28 cellular contexts compared by ENCODE assay signal in the genomic region with DNA sequence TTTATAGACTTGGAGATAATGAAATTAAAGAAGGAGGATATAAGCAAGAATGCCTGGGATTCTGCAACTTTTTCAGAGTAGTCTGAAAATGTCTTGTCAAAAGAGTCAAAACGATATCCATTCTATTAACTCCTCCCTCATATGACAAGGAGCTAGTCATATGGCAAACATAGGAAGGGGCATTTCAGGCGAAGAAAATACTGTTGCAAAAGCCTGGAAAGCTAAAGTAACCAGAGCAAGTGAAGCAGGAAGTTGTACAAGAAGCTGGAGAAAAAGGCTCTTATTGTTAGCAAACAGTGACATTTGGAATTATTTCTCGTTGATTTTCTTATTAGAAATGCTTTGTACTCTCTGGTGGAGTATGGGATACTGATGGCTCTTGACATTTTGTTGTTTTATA.
"Had no signal": no experiment of that assay in that cellular context is flagged by ENCODE, and none has a peak within 500 bp of the region (broad histone marks: within the 10 kb centered on the region; RNA-seq: fewer than 3 reads in every experiment).

No MANE protein-coding gene starts in this region.

- H3K27ac ChIP-seq: neural progenitor cell, ovary, parathyroid adenoma, psoas muscle, right lobe of liver, sigmoid colon, stomach, thoracic aorta, tibial artery, transverse colon, upper lobe of right lung, uterus had no signal

- ATAC-seq: naive thymus-derived CD4-positive, alpha-beta T cell; natural killer cell; psoas muscle; right cardiac atrium; right lobe of liver; stimulated activated effector memory CD8-positive, alpha-beta T cell treated with anti-CD3 and anti-CD28 coated beads, Interleukin-12 subunit alpha, Interleukin-12 subunit beta, amount 100 ng/mL, for 72 hours; stimulated activated naive B cell treated with anti-CD40 and anti-IgM and Interleukin-4, amounts not matched to agents 10 μg/mL and 1 μg/mL and 100 μg/mL, for 72 hours; stimulated activated naive CD8-positive, alpha-beta T cell treated with anti-CD3 and anti-CD28 coated beads, Interleukin-15, Interleukin-2, amounts not matched to agents 100 U/mL and 50 U/mL, for 24 hours; upper lobe of right lung had no signal

- H3K27me3 Mint-ChIP-seq: naive thymus-derived CD4-positive, alpha-beta T cell; progenitor cell of endocrine pancreas; stimulated activated naive B cell treated with anti-CD40 and anti-IgM and Interleukin-4, amounts not matched to agents 10 μg/mL and 1 μg/mL and 100 μg/mL, for 72 hours had no signal

- H3K4me1 Mint-ChIP-seq: naive thymus-derived CD4-positive, alpha-beta T cell; natural killer cell; stimulated activated effector memory CD8-positive, alpha-beta T cell treated with anti-CD3 and anti-CD28 coated beads, Interleukin-12 subunit alpha, Interleukin-12 subunit beta, amount 100 ng/mL, for 72 hours; stimulated activated naive B cell treated with anti-CD40 and anti-IgM and Interleukin-4, amounts not matched to agents 10 μg/mL and 1 μg/mL and 100 μg/mL, for 72 hours had no signal

- H3K4me3 ChIP-seq: neural progenitor cell, ovary, psoas muscle, right lobe of liver, sigmoid colon, stomach, thoracic aorta, tibial artery, transverse colon, upper lobe of right lung, uterus had no signal

- H3K4me1 ChIP-seq: neural progenitor cell, parathyroid adenoma, psoas muscle, right lobe of liver, sigmoid colon, tibial artery, transverse colon, upper lobe of right lung, uterus had no signal

- H3K4me2 ChIP-seq: neural progenitor cell had no signal

- H3K9ac ChIP-seq: neural progenitor cell, parathyroid adenoma had no signal

- H3K36me3 ChIP-seq: neural progenitor cell, ovary, right lobe of liver, sigmoid colon, stomach, thoracic aorta, tibial artery, transverse colon, upper lobe of right lung, uterus had no signal

- H3K27ac Mint-ChIP-seq: naive thymus-derived CD4-positive, alpha-beta T cell; natural killer cell; nephron; neural progenitor cell; progenitor cell of endocrine pancreas; stimulated activated effector memory CD8-positive, alpha-beta T cell treated with anti-CD3 and anti-CD28 coated beads, Interleukin-12 subunit alpha, Interleukin-12 subunit beta, amount 100 ng/mL, for 72 hours; stimulated activated naive B cell treated with anti-CD40 and anti-IgM and Interleukin-4, amounts not matched to agents 10 μg/mL and 1 μg/mL and 100 μg/mL, for 72 hours; type B pancreatic cell had no signal

- H3K9me3 Mint-ChIP-seq: neural progenitor cell, type B pancreatic cell had no signal

- H3K4me3 Mint-ChIP-seq: naive thymus-derived CD4-positive, alpha-beta T cell; natural killer cell; nephron; neural progenitor cell; stimulated activated effector memory CD8-positive, alpha-beta T cell treated with anti-CD3 and anti-CD28 coated beads, Interleukin-12 subunit alpha, Interleukin-12 subunit beta, amount 100 ng/mL, for 72 hours; stimulated activated naive B cell treated with anti-CD40 and anti-IgM and Interleukin-4, amounts not matched to agents 10 μg/mL and 1 μg/mL and 100 μg/mL, for 72 hours; type B pancreatic cell had no signal

- H3K79me2 ChIP-seq: parathyroid adenoma had no signal

- DNase-seq: naive thymus-derived CD4-positive, alpha-beta T cell; natural killer cell; occipital lobe; ovary; posterior cingulate gyrus; psoas muscle; right cardiac atrium; right lobe of liver; sigmoid colon; small intestine; stimulated activated CD4-positive, alpha-beta T cell treated with anti-CD3 and anti-CD28 coated beads, Interleukin-15, amount 100 ng/mL, for 24 hours; stimulated activated CD4-positive, alpha-beta T cell treated with anti-CD3 and anti-CD28 coated beads, Interleukin-2, amount 100 ng/mL, for 24 hours; stimulated activated CD4-positive, alpha-beta T cell treated with anti-CD3 and anti-CD28 coated beads, Interleukin-2, amount 100 ng/mL, for 48 hours; stimulated activated CD4-positive, alpha-beta T cell treated with anti-CD3 and anti-CD28 coated beads, Interleukin-4, amount 100 ng/mL, for 24 hours; stimulated activated naive B cell treated with anti-CD40 and anti-IgM and Interleukin-4, amounts not matched to agents 10 μg/mL and 1 μg/mL and 100 μg/mL, for 72 hours; stimulated activated naive CD8-positive, alpha-beta T cell treated with anti-CD3 and anti-CD28 coated beads, Interleukin-15, Interleukin-2, amounts not matched to agents 100 U/mL and 50 U/mL, for 24 hours; stomach; tibial artery; transverse colon; upper lobe of right lung; uterus had no signal

- H2AFZ ChIP-seq: neural progenitor cell, parathyroid adenoma had no signal

- H3K27me3 ChIP-seq: neural progenitor cell, ovary, right lobe of liver, sigmoid colon, stomach, tibial artery, transverse colon, upper lobe of right lung, uterus had no signal

- H3K9me3 ChIP-seq: ovary, psoas muscle, right lobe of liver, sigmoid colon, stomach, thoracic aorta, tibial artery, transverse colon, upper lobe of right lung, uterus had no signal

- H3K36me3 Mint-ChIP-seq: naive thymus-derived CD4-positive, alpha-beta T cell; neural progenitor cell; stimulated activated effector memory CD8-positive, alpha-beta T cell treated with anti-CD3 and anti-CD28 coated beads, Interleukin-12 subunit alpha, Interleukin-12 subunit beta, amount 100 ng/mL, for 72 hours; stimulated activated naive B cell treated with anti-CD40 and anti-IgM and Interleukin-4, amounts not matched to agents 10 μg/mL and 1 μg/mL and 100 μg/mL, for 72 hours; type B pancreatic cell had no signal
